Comparison of ENCODE assay signal across 1 cellular context in the genomic region with DNA sequence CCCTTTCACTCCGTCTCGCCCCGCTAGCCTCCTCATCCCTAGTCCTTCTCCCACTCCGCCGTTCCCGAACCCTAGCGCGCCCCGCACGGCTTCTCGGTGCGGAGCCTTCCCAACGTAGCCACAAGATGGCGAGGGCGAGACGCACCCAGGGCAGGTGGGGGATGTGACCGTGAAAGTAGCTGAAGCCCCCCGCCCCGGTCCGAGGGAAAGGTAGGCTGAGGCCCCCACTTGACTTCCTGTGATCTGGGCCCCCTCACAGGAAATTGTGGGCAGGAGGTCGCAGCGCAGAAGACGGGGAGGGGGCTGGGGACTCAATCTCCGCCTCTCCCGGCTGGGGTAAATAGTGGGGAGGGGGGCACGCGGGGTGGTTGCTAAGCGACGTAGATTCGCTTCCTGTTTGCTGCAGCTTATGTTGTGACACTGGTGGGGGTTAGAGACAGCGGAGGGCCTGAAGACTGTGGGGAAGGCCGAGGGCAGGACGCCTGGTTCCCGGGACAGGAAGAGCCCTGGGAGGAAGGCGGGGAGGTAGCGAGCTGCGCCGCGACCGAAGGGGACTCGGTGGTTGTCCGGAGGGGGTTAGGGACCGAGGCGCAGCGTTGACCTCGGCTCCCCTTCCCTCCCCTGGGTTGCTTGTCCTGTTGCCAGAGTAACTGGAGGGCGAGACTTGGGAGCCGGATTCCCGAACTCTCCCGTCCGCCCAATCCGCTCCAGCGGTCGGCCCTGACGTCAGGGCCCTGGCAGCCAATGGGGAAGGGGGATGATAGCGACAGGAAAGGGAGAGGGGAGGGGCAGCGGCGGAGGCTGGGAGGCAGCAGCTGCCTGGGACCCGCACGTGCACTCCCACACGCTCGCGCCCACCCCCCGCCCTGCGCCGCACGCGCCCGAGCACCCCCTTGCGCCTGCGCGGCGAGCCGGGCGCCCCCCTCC.
A peak's percentile ranks its signal among the peaks of the same experiment; 100 is the strongest.
TF ChIP-seq lines count a peak whose summit lies in the region.

No MANE protein-coding gene starts in this region.

TF ChIP-seq in K562, 482 proteins besides CTCF, POLR2A, EP300 and RAD21 (continued from another document and continues in another):
- TF ChIP-seq PBX2 (CRISPR knock-in tag; IDR thresholded peaks at IDR 0.05; ENCODE audit: low read depth): no peak
- no peak for TF ChIP-seq PBX2 (tag; conservative IDR thresholded peaks at IDR 0.05; ENCODE audit: low read depth)
- TF ChIP-seq, protein P1, sequence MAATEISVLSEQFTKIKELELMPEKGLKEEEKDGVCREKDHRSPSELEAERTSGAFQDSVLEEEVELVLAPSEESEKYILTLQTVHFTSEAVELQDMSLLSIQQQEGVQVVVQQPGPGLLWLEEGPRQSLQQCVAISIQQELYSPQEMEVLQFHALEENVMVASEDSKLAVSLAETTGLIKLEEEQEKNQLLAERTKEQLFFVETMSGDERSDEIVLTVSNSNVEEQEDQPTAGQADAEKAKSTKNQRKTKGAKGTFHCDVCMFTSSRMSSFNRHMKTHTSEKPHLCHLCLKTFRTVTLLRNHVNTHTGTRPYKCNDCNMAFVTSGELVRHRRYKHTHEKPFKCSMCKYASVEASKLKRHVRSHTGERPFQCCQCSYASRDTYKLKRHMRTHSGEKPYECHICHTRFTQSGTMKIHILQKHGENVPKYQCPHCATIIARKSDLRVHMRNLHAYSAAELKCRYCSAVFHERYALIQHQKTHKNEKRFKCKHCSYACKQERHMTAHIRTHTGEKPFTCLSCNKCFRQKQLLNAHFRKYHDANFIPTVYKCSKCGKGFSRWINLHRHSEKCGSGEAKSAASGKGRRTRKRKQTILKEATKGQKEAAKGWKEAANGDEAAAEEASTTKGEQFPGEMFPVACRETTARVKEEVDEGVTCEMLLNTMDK (IDR thresholded peaks at IDR 0.05; ENCODE audit: borderline replicate concordance, insufficient read depth, low read depth, low read length, poor library complexity, severe bottlenecking): no peak
- TF ChIP-seq ZFP36 (IDR thresholded peaks at IDR 0.05; ENCODE audit: low read depth, low read length, partially characterized antibody): no peak
- TF ChIP-seq FOXA1 (IDR thresholded peaks at IDR 0.05; ENCODE audit: borderline replicate concordance): no peak
- TF ChIP-seq, protein P2, sequence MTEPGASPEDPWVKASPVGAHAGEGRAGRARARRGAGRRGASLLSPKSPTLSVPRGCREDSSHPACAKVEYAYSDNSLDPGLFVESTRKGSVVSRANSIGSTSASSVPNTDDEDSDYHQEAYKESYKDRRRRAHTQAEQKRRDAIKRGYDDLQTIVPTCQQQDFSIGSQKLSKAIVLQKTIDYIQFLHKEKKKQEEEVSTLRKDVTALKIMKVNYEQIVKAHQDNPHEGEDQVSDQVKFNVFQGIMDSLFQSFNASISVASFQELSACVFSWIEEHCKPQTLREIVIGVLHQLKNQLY (CRISPR knock-in tag; conservative IDR thresholded peaks at IDR 0.05): no peak
- no peak for TF ChIP-seq ZNF280A (IDR thresholded peaks at IDR 0.05; ENCODE audit: low read depth, partially characterized antibody)
- TF ChIP-seq KLF16 (IDR thresholded peaks at IDR 0.05): no peak
- no peak for TF ChIP-seq NCOA4 (IDR thresholded peaks at IDR 0.05; ENCODE audit: partially characterized antibody)
- no peak for TF ChIP-seq MIER1 (IDR thresholded peaks at IDR 0.05; ENCODE audit: low read depth)
- TF ChIP-seq TCFL5 (CRISPR knock-in tag; conservative IDR thresholded peaks at IDR 0.05): no peak
- no peak for TF ChIP-seq PCBP2 (IDR thresholded peaks at IDR 0.05; ENCODE audit: low read depth, low read length, poor library complexity, severe bottlenecking)
- no peak for TF ChIP-seq MEF2D (tag; conservative IDR thresholded peaks at IDR 0.05; ENCODE audit: low read depth)
- TF ChIP-seq ETV5 (CRISPR knock-in tag; IDR thresholded peaks at IDR 0.05; ENCODE audit: low read depth): no peak
- no peak for TF ChIP-seq RHOXF2B (CRISPR knock-in tag; conservative IDR thresholded peaks at IDR 0.05)
- TF ChIP-seq MEF2A (IDR thresholded peaks at IDR 0.05; ENCODE audit: control insufficient read depth, low read depth, low read length): no peak
- TF ChIP-seq POLR2H (tag; IDR thresholded peaks at IDR 0.05; ENCODE audit: low read depth): no peak
- TF ChIP-seq SNRNP70 (optimal IDR thresholded peaks at IDR 0.05; ENCODE audit: low read depth, low read length): no peak
- peak; percentile 69 for TF ChIP-seq NKRF (IDR thresholded peaks at IDR 0.05; ENCODE audit: borderline replicate concordance)
- no peak for TF ChIP-seq ZNF830 (CRISPR knock-in tag; IDR thresholded peaks at IDR 0.05)
- no peak for TF ChIP-seq STAT5A (IDR thresholded peaks at IDR 0.05; ENCODE audit: borderline replicate concordance, low read length)
- TF ChIP-seq, protein P3, sequence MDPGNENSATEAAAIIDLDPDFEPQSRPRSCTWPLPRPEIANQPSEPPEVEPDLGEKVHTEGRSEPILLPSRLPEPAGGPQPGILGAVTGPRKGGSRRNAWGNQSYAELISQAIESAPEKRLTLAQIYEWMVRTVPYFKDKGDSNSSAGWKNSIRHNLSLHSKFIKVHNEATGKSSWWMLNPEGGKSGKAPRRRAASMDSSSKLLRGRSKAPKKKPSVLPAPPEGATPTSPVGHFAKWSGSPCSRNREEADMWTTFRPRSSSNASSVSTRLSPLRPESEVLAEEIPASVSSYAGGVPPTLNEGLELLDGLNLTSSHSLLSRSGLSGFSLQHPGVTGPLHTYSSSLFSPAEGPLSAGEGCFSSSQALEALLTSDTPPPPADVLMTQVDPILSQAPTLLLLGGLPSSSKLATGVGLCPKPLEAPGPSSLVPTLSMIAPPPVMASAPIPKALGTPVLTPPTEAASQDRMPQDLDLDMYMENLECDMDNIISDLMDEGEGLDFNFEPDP (CRISPR knock-in tag; IDR thresholded peaks at IDR 0.05): no peak
- no peak for TF ChIP-seq ZNF263 (CRISPR knock-in tag; IDR thresholded peaks at IDR 0.05; ENCODE audit: borderline replicate concordance)
- no peak for TF ChIP-seq SNIP1 (IDR thresholded peaks at IDR 0.05; ENCODE audit: low read depth)
- 0 out of 2 replicates have a peak, but pooled peaks have one; percentile 4 for TF ChIP-seq FOXP1 (CRISPR knock-in tag; IDR thresholded peaks at IDR 0.05)
- TF ChIP-seq KAT2B (IDR thresholded peaks at IDR 0.05; ENCODE audit: low read depth, low read length): no peak
- no peak for TF ChIP-seq PURB (CRISPR knock-in tag; IDR thresholded peaks at IDR 0.05; ENCODE audit: low read depth)
- TF ChIP-seq FOXK2 (conservative IDR thresholded peaks at IDR 0.05 in 1 of 2, IDR thresholded peaks at IDR 0.05 in 1 of 2; ENCODE audit: low read depth in 2 of 2): no peak; a peak in 1 of 4 replicates
- TF ChIP-seq IRF2 (CRISPR knock-in tag; IDR thresholded peaks at IDR 0.05): no peak
- TF ChIP-seq ZNF174 (CRISPR knock-in tag; IDR thresholded peaks at IDR 0.05): no peak
- TF ChIP-seq PYGO2 (tag; IDR thresholded peaks at IDR 0.05): no peak
- TF ChIP-seq RBM15 (IDR thresholded peaks at IDR 0.05; ENCODE audit: insufficient read depth, low read length): no peak
- TF ChIP-seq, protein P4, sequence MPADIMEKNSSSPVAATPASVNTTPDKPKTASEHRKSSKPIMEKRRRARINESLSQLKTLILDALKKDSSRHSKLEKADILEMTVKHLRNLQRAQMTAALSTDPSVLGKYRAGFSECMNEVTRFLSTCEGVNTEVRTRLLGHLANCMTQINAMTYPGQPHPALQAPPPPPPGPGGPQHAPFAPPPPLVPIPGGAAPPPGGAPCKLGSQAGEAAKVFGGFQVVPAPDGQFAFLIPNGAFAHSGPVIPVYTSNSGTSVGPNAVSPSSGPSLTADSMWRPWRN (IDR thresholded peaks at IDR 0.05; ENCODE audit: low read depth): peak; percentile 92
- TF ChIP-seq GABPB1 (CRISPR knock-in tag; IDR thresholded peaks at IDR 0.05): peak; percentile 78
- TF ChIP-seq KHSRP (IDR thresholded peaks at IDR 0.05): no peak
- 0 out of 2 replicates have a peak, but pooled peaks have one; percentile 12 for TF ChIP-seq ZNF282 (CRISPR knock-in tag; IDR thresholded peaks at IDR 0.05)
- TF ChIP-seq GTF2B (IDR thresholded peaks at IDR 0.05; ENCODE audit: extremely low read depth, insufficient read length): no peak
- TF ChIP-seq ZNF41 (CRISPR knock-in tag; conservative IDR thresholded peaks at IDR 0.05): no peak
- TF ChIP-seq ZNF143 (CRISPR knock-in tag; IDR thresholded peaks at IDR 0.05): no peak
- no peak for TF ChIP-seq CHD4 (IDR thresholded peaks at IDR 0.05; ENCODE audit: insufficient read depth, insufficient replicate concordance, low read depth, low read length, poor library complexity, severe bottlenecking)
- no peak for TF ChIP-seq ZNF224 (CRISPR knock-in tag; IDR thresholded peaks at IDR 0.05)
- TF ChIP-seq ZNF551 (CRISPR knock-in tag; IDR thresholded peaks at IDR 0.05): no peak
- no peak for TF ChIP-seq GTF2F1 (IDR thresholded peaks at IDR 0.05; ENCODE audit: low read depth, low read length)
- TF ChIP-seq ZNF384 (IDR thresholded peaks at IDR 0.05; ENCODE audit: low read depth, low read length): no peak
- TF ChIP-seq ZC3H8 (IDR thresholded peaks at IDR 0.05): no peak
- no peak for TF ChIP-seq DACH1 (IDR thresholded peaks at IDR 0.05; ENCODE audit: partially characterized antibody)
- no peak for TF ChIP-seq ZBTB5 (IDR thresholded peaks at IDR 0.05)
- no peak for TF ChIP-seq ZNF507 (tag; conservative IDR thresholded peaks at IDR 0.05)
- TF ChIP-seq PTTG1 (tag; IDR thresholded peaks at IDR 0.05; ENCODE audit: low read depth): no peak
